ENCODE assay signal across 8 cellular contexts in the genomic region with DNA sequence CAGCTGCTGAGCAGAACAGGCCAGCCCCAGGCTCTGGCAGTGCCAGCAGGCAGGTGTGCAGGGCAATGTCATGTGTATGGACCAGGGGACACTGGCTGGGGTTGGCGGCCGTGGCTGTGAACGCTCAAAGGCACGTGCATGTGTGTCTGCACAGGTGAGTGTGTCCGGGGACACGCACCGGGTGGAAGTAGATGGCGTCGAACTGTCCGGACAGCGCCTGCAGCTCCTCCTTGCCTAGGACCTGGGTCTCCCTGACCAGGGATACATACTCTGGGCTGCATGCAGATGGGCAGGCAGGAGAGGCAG. TPM values are rescaled to one million over a fixed set of nuclear protein-coding genes. Genes with fewer than 3 reads are reported as not detected.
DNase-seq lines count a peak whose midpoint lies in the region; ATAC-seq and TF ChIP-seq lines count a peak whose summit lies in the region.

No MANE protein-coding gene starts in this region.

- peaks cover 9% of the 10 kb centered on the region for H3K36me3 Mint-ChIP-seq in T-helper 2 cell treated with Interferon-gamma antibody and Interleukin-4, amounts not matched to agents 5 μg/mL and 100 μg/mL, for 36 hours (ENCODE audit: low read depth)
- peaks cover 8% of the 10 kb centered on the region for H3K36me3 Mint-ChIP-seq in activated CD4-positive, alpha-beta memory T cell treated with anti-CD3 and anti-CD28 coated beads, Interleukin-2, amount 10 ng/mL, durations not matched to agents 7 days and 5 days (ENCODE audit: low read depth)

- H3K27ac ChIP-seq in iPS-20b (ENCODE audit: low read length) = no peak overlapping the region
- H3K27ac ChIP-seq in stomach = peak overlapping the region in 3 of 5 donors; percentile 71 to 84 (median 81)

- no peaks in the 10 kb centered on the region; the same call in 1 of the 2 replicates for H3K4me1 ChIP-seq in iPS-20b (ENCODE audit: insufficient read depth, low read length)
- peaks cover 39 to 71% (median 66%) of the 10 kb centered on the region in 4 donors for H3K4me1 ChIP-seq in stomach

- no peaks in the 10 kb centered on the region for H3K27me3 Mint-ChIP-seq in T-helper 2 cell treated with Interferon-gamma antibody and Interleukin-4, amounts not matched to agents 5 μg/mL and 100 μg/mL, for 36 hours (ENCODE audit: low read depth)
- no peaks in the 10 kb centered on the region for H3K27me3 Mint-ChIP-seq in activated CD4-positive, alpha-beta memory T cell treated with anti-CD3 and anti-CD28 coated beads, Interleukin-2, amount 10 ng/mL, durations not matched to agents 7 days and 5 days

- peaks cover 1% of the 10 kb centered on the region for H3K4me1 Mint-ChIP-seq in T-helper 2 cell treated with Interferon-gamma antibody and Interleukin-4, amounts not matched to agents 5 μg/mL and 100 μg/mL, for 36 hours (ENCODE audit: low read depth)
- H3K4me1 Mint-ChIP-seq in activated CD4-positive, alpha-beta memory T cell treated with anti-CD3 and anti-CD28 coated beads, Interleukin-2, amount 10 ng/mL, durations not matched to agents 7 days and 5 days = peaks cover 33% of the 10 kb centered on the region

- CTCF ChIA-PET in activated CD4-positive, alpha-beta memory T cell treated with anti-CD3 and anti-CD28 coated beads, Interleukin-2, amount 10 ng/mL, durations not matched to agents 7 days and 5 days (lab: Charles Lee) = interaction anchor here (1.9 to 3.4 kb wide), 4 partner anchors 8 to 275 kb away, joined by 6 to 25 read pairs (median 10); a partner anchor contains a TSS

- TF ChIP-seq POLR2A in stomach (IDR thresholded peaks at IDR 0.05) = no peak

- H3K9ac ChIP-seq in iPS-20b (ENCODE audit: low read depth, low read length) = no peak overlapping the region

- WGBS in stomach, 5 donors = 34 to 57% (median 47%) methylated on average over 9 to 11 of the region's 11 CpGs

- H3K4me3 ChIP-seq in iPS-20b (ENCODE audit: low read length) (peak overlapping the region; percentile 77), stomach (peak overlapping the region; percentile 62 to 78 (median 66))

- DNase-seq in T-helper 2 cell treated with Interferon-gamma antibody and Interleukin-4, amounts not matched to agents 5 μg/mL and 100 μg/mL, for 36 hours (ENCODE audit: low spot score) = no peak
- DNase-seq in T-helper 2 cell = no peak
- DNase-seq in activated CD4-positive, alpha-beta memory T cell treated with anti-CD3 and anti-CD28 coated beads, Interleukin-2, amount 10 ng/mL, durations not matched to agents 7 days and 5 days = no peak
- DNase-seq in stomach = no peak
- no peak for DNase-seq in SIG-M5 treated with dmso at 0.1 percent for 504 hours (lab: John Stamatoyannopoulos, UW; ENCODE audit: unreplicated experiment)

- POLR2A ChIA-PET in activated CD4-positive, alpha-beta memory T cell treated with anti-CD3 and anti-CD28 coated beads, Interleukin-2, amount 10 ng/mL, durations not matched to agents 7 days and 5 days (lab: Charles Lee) = interaction anchor here (1.0 to 3.2 kb wide), 7 partner anchors 8 to 281 kb away, joined by 3 to 21 read pairs (median 13); a partner anchor contains a TSS

- no peak for ATAC-seq in HG03039 (IDR thresholded peaks at IDR 0.05; ENCODE audit: unreplicated experiment)
- ATAC-seq in HG03025 (IDR thresholded peaks at IDR 0.05; ENCODE audit: low FRiP score, unreplicated experiment) = no peak

- no peak overlapping the region for H3K27ac Mint-ChIP-seq in T-helper 2 cell treated with Interferon-gamma antibody and Interleukin-4, amounts not matched to agents 5 μg/mL and 100 μg/mL, for 36 hours
- peak overlapping the region; percentile 69 for H3K27ac Mint-ChIP-seq in activated CD4-positive, alpha-beta memory T cell treated with anti-CD3 and anti-CD28 coated beads, Interleukin-2, amount 10 ng/mL, durations not matched to agents 7 days and 5 days

- peak overlapping the region; percentile 85 for H3K4me3 Mint-ChIP-seq in T-helper 2 cell treated with Interferon-gamma antibody and Interleukin-4, amounts not matched to agents 5 μg/mL and 100 μg/mL, for 36 hours
- H3K4me3 Mint-ChIP-seq in activated CD4-positive, alpha-beta memory T cell treated with anti-CD3 and anti-CD28 coated beads, Interleukin-2, amount 10 ng/mL, durations not matched to agents 7 days and 5 days = peak overlapping the region; percentile 82

- intact Hi-C loops in stomach (cut with DNase I; ENCODE audit: low total_unique reads) = loop anchor here (10.0 kb wide), 1 partner anchor 255 kb away; a partner anchor contains a TSS

- no peaks in the 10 kb centered on the region for H3K27me3 ChIP-seq in iPS-20b (ENCODE audit: insufficient read depth, low read length)
- H3K27me3 ChIP-seq in stomach = no peaks in the 10 kb centered on the region

- TF ChIP-seq CTCF in stomach (IDR thresholded peaks at IDR 0.05) = no peak

- no peaks in the 10 kb centered on the region for H3K9me3 ChIP-seq in iPS-20b (ENCODE audit: insufficient read depth, low read depth, low read length)
- no peaks in the 10 kb centered on the region for H3K9me3 ChIP-seq in stomach

- TF ChIP-seq EP300 in stomach (IDR thresholded peaks at IDR 0.05) = no peak

- H3K9me3 Mint-ChIP-seq in T-helper 2 cell treated with Interferon-gamma antibody and Interleukin-4, amounts not matched to agents 5 μg/mL and 100 μg/mL, for 36 hours = no peaks in the 10 kb centered on the region
- no peaks in the 10 kb centered on the region for H3K9me3 Mint-ChIP-seq in activated CD4-positive, alpha-beta memory T cell treated with anti-CD3 and anti-CD28 coated beads, Interleukin-2, amount 10 ng/mL, durations not matched to agents 7 days and 5 days

- H3K36me3 ChIP-seq in iPS-20b (ENCODE audit: insufficient read depth, low read depth, low read length) (peaks cover 9% of the 10 kb centered on the region; the same call in 1 of the 2 replicates), stomach (peaks cover 11 to 26% (median 18%) of the 10 kb centered on the region in 4 donors)

RNA-seq across cellular contexts. Expression of a gene that starts 0.9 kb away (rescaled TPM):
- 10 to 100 TPM; 83.7 to 90.0 TPM for total RNA-seq in activated CD4-positive, alpha-beta memory T cell treated with anti-CD3 and anti-CD28 coated beads, Interleukin-2, amount 10 ng/mL, durations not matched to agents 7 days and 5 days
- 100 to 1,000 TPM in 2 of 5 donors, 10 to 100 TPM in 3; 15.4 to 156 (median 74.1) TPM for total RNA-seq in stomach
- 10 to 100 TPM; 24.7 to 41.4 (median 36.2) TPM for polyA plus RNA-seq in stomach

RNA-seq across cellular contexts. Expression of a gene that starts 5.4 kb away (rescaled TPM):
- total RNA-seq in activated CD4-positive, alpha-beta memory T cell treated with anti-CD3 and anti-CD28 coated beads, Interleukin-2, amount 10 ng/mL, durations not matched to agents 7 days and 5 days = 10 to 100 TPM; 50.6 to 53.9 TPM
- 100 to 1,000 TPM in 1 of 5 donors, 10 to 100 TPM in 4; 40.4 to 112 (median 91.5) TPM for total RNA-seq in stomach
- 10 to 100 TPM; 37.8 to 59.0 (median 38.8) TPM for polyA plus RNA-seq in stomach

RNA-seq across cellular contexts. Expression of a gene that starts 11.3 kb away (rescaled TPM):
- 1 to 10 TPM; 4.8 to 5.8 TPM for total RNA-seq in activated CD4-positive, alpha-beta memory T cell treated with anti-CD3 and anti-CD28 coated beads, Interleukin-2, amount 10 ng/mL, durations not matched to agents 7 days and 5 days
- total RNA-seq in stomach = 10 to 100 TPM in 2 of 5 donors, 1 to 10 TPM in 3; 5.2 to 49.6 (median 9.3) TPM
- polyA plus RNA-seq in stomach = 1 to 10 TPM; 4.7 to 9.3 (median 7.1) TPM

RNA-seq across cellular contexts. Expression of a gene that starts 20.0 kb away (rescaled TPM):
- total RNA-seq in activated CD4-positive, alpha-beta memory T cell treated with anti-CD3 and anti-CD28 coated beads, Interleukin-2, amount 10 ng/mL, durations not matched to agents 7 days and 5 days = 10 to 100 TPM; 13.4 to 14.2 TPM
- 10 to 100 TPM in 1 of 5 donors, 1 to 10 TPM in 2, under 1 TPM in 1, not detected in 1; 0.29 to 10.1 (median 5.7) TPM for total RNA-seq in stomach
- polyA plus RNA-seq in stomach = 10 to 100 TPM in 2 of 3 donors, 1 to 10 TPM in 1; 8.5 to 13.6 (median 12.3) TPM

RNA-seq across cellular contexts. Expression of a gene that starts 49.4 kb away (rescaled TPM):
- 10 to 100 TPM; 21.5 TPM for total RNA-seq in activated CD4-positive, alpha-beta memory T cell treated with anti-CD3 and anti-CD28 coated beads, Interleukin-2, amount 10 ng/mL, durations not matched to agents 7 days and 5 days
- total RNA-seq in stomach = 100 to 1,000 TPM in 1 of 5 donors, 10 to 100 TPM in 4; 10.1 to 185 (median 57.2) TPM
- 10 to 100 TPM; 30.9 to 37.5 (median 33.1) TPM for polyA plus RNA-seq in stomach
